ENCODE assay signal across 8 cellular contexts in genomic region chr1:204495078-204495753, GRCh38. TPM values are rescaled to one million over a fixed set of nuclear protein-coding genes. Genes with fewer than 3 reads are reported as not detected.
DNase-seq lines count a peak whose midpoint lies in the region; ATAC-seq and TF ChIP-seq lines count a peak whose summit lies in the region.

No MANE protein-coding gene starts in this region.

- POLR2A ChIA-PET in IMR-90 (lab: Charles Lee; ENCODE audit: unreplicated experiment), result no interaction called here

- H3K4me3 Mint-ChIP-seq in brain, result peak overlapping the region; percentile 93 to 98 (median 98)

- no peaks in the 10 kb centered on the region for H3K9me3 ChIP-seq in DND-41 (ENCODE audit: insufficient read depth, low read length, severe bottlenecking)
- peaks cover 5% of the 10 kb centered on the region for H3K9me3 ChIP-seq in IMR-90 (ENCODE audit: control insufficient read depth, insufficient read depth, low read length)
- H3K9me3 ChIP-seq in mononuclear cell (ENCODE audit: low read depth, low read length), result no peaks in the 10 kb centered on the region

- peaks cover 4% of the 10 kb centered on the region for H3K36me3 Mint-ChIP-seq in brain

- no CpG with 5 or more reads among the region's 17 CpGs for WGBS in IMR-90 (ENCODE audit: extremely low coverage in 2 of 2, insufficient read length in 1 of 2), 2 experiments

- peaks cover 14% of the 10 kb centered on the region; the same call in 1 of the 2 replicates for H4K20me1 ChIP-seq in DND-41 (ENCODE audit: insufficient read depth, low read length)
- H4K20me1 ChIP-seq in IMR-90 (ENCODE audit: insufficient read depth, low read length), result no peaks in the 10 kb centered on the region; the same call in 1 of the 2 replicates

- TF ChIP-seq CTCF in DND-41 (IDR thresholded peaks at IDR 0.05; ENCODE audit: borderline replicate concordance, extremely low read depth, low read length, poor library complexity, severe bottlenecking) (no peak), IMR-90 (conservative IDR thresholded peaks at IDR 0.05; ENCODE audit: low read depth, low read length) (no peak), brain (conservative IDR thresholded peaks at IDR 0.05) (no peak)

- H2AK9ac ChIP-seq in IMR-90 (replicated peaks; ENCODE audit: low read depth, low read length, poor library complexity), result peak overlapping the region; percentile 89

- peaks cover 40% of the 10 kb centered on the region for H3K79me2 ChIP-seq in DND-41 (ENCODE audit: insufficient read depth, low read length)

- no peak for TF ChIP-seq RAD21 in IMR-90 (IDR thresholded peaks at IDR 0.05; ENCODE audit: low read length)

- H3K4me3 ChIP-seq in DND-41 (ENCODE audit: low read depth in 1 of 2, low read length in 2 of 2) (peak overlapping the region; percentile 93 to 99), IMR-90 (ENCODE audit: insufficient read depth, low read depth, low read length) (peak overlapping the region; percentile 72), mononuclear cell (ENCODE audit: low read length) (peak overlapping the region; percentile 67)

- peak overlapping the region; percentile 73; the same call in 1 of the 2 replicates for H3K23ac ChIP-seq in IMR-90 (ENCODE audit: low read depth, low read length)

- H3K56ac ChIP-seq in IMR-90 (ENCODE audit: extremely low read depth, insufficient read depth, low read length), result no peak overlapping the region

- in situ Hi-C loops in IMR-90 (cut with MboI; ENCODE audit: low sequenced_read_pairs), result no loop called here

- peak overlapping the region; percentile 85 for H3K14ac ChIP-seq in IMR-90 (replicated peaks; ENCODE audit: low read depth, low read length)

- intact Hi-C loops in IMR-90 (cut with micrococcal nuclease), result no loop called here

- peaks cover 11% of the 10 kb centered on the region for H3K27me3 Mint-ChIP-seq in brain

- no peak overlapping the region for H4K5ac ChIP-seq in IMR-90 (ENCODE audit: low read depth, low read length)

- peak overlapping the region; percentile 91 for H2AFZ ChIP-seq in DND-41 (ENCODE audit: low read depth, low read length)
- H2AFZ ChIP-seq in IMR-90 (replicated peaks; ENCODE audit: low read length, poor library complexity), result peak overlapping the region; percentile 95

- peaks cover 0 to 3% of the 10 kb centered on the region in 2 experiments; a peak in 2 of 4 replicates for H3K79me1 ChIP-seq in IMR-90 (ENCODE audit: low read depth in 1 of 2, low read length in 2 of 2)

- H3K4me2 ChIP-seq in DND-41 (ENCODE audit: insufficient read depth, low read length) (peak overlapping the region; percentile 82), IMR-90 (ENCODE audit: low read depth, low read length) (peak overlapping the region; percentile 91)

- BruUV-seq in IMR-90 (replicated peaks; lab: Mats Ljungman, UMichigan), result no TSS peak

- ATAC-seq in DND-41 (ENCODE audit: insufficient read depth, low read depth) (peak; percentile 3; the same call in 1 of the 3 replicates), GM21447 (IDR thresholded peaks at IDR 0.05; ENCODE audit: unreplicated experiment) (peak; percentile 39), IMR-90 (ENCODE audit: low read depth) (no peak)

- H3K36me3 ChIP-seq in DND-41 (ENCODE audit: insufficient read depth, low read length) (peaks cover 2% of the 10 kb centered on the region), IMR-90 (ENCODE audit: control insufficient read depth, insufficient read depth, low read length) (no peaks in the 10 kb centered on the region)

- peaks cover 45% of the 10 kb centered on the region for H3K4me1 ChIP-seq in DND-41 (ENCODE audit: insufficient read depth, low read length)
- H3K4me1 ChIP-seq in IMR-90 (ENCODE audit: control insufficient read depth, insufficient read depth, low read length), result peaks cover 3% of the 10 kb centered on the region; the same call in 1 of the 2 replicates
- H3K4me1 ChIP-seq in mononuclear cell (ENCODE audit: insufficient read depth, low read length), result peaks cover 60% of the 10 kb centered on the region

- H3K27me3 ChIP-seq in DND-41 (ENCODE audit: insufficient read depth, low read length, poor library complexity) (no peaks in the 10 kb centered on the region), IMR-90 (ENCODE audit: control insufficient read depth, insufficient read depth, low read length) (peaks cover 24% of the 10 kb centered on the region; the same call in 1 of the 2 replicates), mononuclear cell (ENCODE audit: insufficient read depth, low read length) (peaks cover 2% of the 10 kb centered on the region)

- H3K4me1 Mint-ChIP-seq in brain, result peaks cover 44% of the 10 kb centered on the region

- H2BK5ac ChIP-seq in IMR-90 (ENCODE audit: low read depth, low read length, poor library complexity, severe bottlenecking), result no peak overlapping the region

- dilution Hi-C loops in IMR-90 (cut with HindIII; ENCODE audit: low sequenced_read_pairs, unreplicated experiment), result no loop called here

- DNase-seq in DND-41 (no peak), IMR-90 (no peak), middle frontal gyrus (ENCODE audit: extremely low spot score, low spot score) (no peak), SHP77 (lab: John Stamatoyannopoulos, UW) (no peak)
- no peak for DNase-seq in stimulated activated CD4-positive, alpha-beta T cell treated with anti-CD3 and anti-CD28 coated beads, Interleukin-15, amount 100 ng/mL, for 24 hours

- CTCF ChIA-PET in IMR-90 (lab: Yijun Ruan, JAX), result interaction anchor here (0.6 to 3.8 kb wide), 4 partner anchors 8 to 890 kb away, joined by 4 to 22 read pairs (median 14); no protein-coding TSS in a partner anchor

- H3K18ac ChIP-seq in IMR-90 (ENCODE audit: low read depth, low read length), result no peak overlapping the region

- no peak overlapping the region for H3K4ac ChIP-seq in IMR-90 (ENCODE audit: low read depth, low read length)

- peak overlapping the region; percentile 82 to 99 (median 95) for H3K27ac Mint-ChIP-seq in brain

- H4K91ac ChIP-seq in IMR-90 (ENCODE audit: insufficient read depth, low read depth, low read length), result no peak overlapping the region

- H2AK5ac ChIP-seq in IMR-90 (ENCODE audit: low read depth, low read length), result no peak overlapping the region

- H4K8ac ChIP-seq in IMR-90 (ENCODE audit: low read depth in 2 of 2, low read length in 2 of 2), result no peak overlapping the region; a peak in 1 of 4 replicates

- 0 out of 3 replicates have a peak overlapping the region, but pooled peaks have one; percentile 15 for H2BK15ac ChIP-seq in IMR-90 (ENCODE audit: low read depth, low read length)

- H2BK120ac ChIP-seq in IMR-90 (ENCODE audit: low read depth, low read length), result no peak overlapping the region

- H3K9me3 Mint-ChIP-seq in brain, result peaks cover 0 to 2% (median 0%) of the 10 kb centered on the region in 5 experiments

- H3K9ac ChIP-seq in DND-41 (ENCODE audit: low read depth, low read length) (peak overlapping the region; percentile 87), IMR-90 (ENCODE audit: low read depth, low read length) (peak overlapping the region; percentile 61)

- peak overlapping the region; percentile 57; the same call in 1 of the 2 replicates for H2BK20ac ChIP-seq in IMR-90 (ENCODE audit: low read depth, low read length)

- H3K27ac ChIP-seq in DND-41 (ENCODE audit: low read length) (peak overlapping the region; percentile 84), IMR-90 (ENCODE audit: insufficient read depth, low read length) (0 out of 2 replicates have a peak overlapping the region, but pooled peaks have one; percentile 16)

- TF ChIP-seq POLR2A in IMR-90 (IDR thresholded peaks at IDR 0.05; ENCODE audit: low read depth, low read length), result no peak

- H3K9me1 ChIP-seq in IMR-90 (ENCODE audit: insufficient read depth, low read length), result no peaks in the 10 kb centered on the region; the same call in 1 of the 2 replicates

TF ChIP-seq in IMR-90, 13 proteins besides CTCF, POLR2A, EP300 and RAD21 (continues in another document):
- TF ChIP-seq CEBPB (IDR thresholded peaks at IDR 0.05; ENCODE audit: low read depth, low read length) (no peak), RCOR1 (IDR thresholded peaks at IDR 0.05; ENCODE audit: insufficient replicate concordance, low read length) (no peak), MAFK (IDR thresholded peaks at IDR 0.05; ENCODE audit: low read depth, low read length) (no peak), RFX5 (IDR thresholded peaks at IDR 0.05; ENCODE audit: low read depth, low read length) (no peak), CHD1 (IDR thresholded peaks at IDR 0.05; ENCODE audit: low read depth, low read length) (no peak), ELK1 (IDR thresholded peaks at IDR 0.05; ENCODE audit: borderline replicate concordance, low read depth, low read length) (no peak), MAZ (IDR thresholded peaks at IDR 0.05; ENCODE audit: borderline replicate concordance, low read depth, low read length) (no peak), BHLHE40 (IDR thresholded peaks at IDR 0.05; ENCODE audit: low read depth, low read length) (no peak), SMC3 (IDR thresholded peaks at IDR 0.05; ENCODE audit: low read depth, low read length) (no peak), USF2 (IDR thresholded peaks at IDR 0.05; ENCODE audit: low read depth, low read length) (no peak)

RNA-seq across cellular contexts. Expression of gene PIK3C2B, which starts 0.6 kb away (rescaled TPM):
- total RNA-seq in IMR-90 (2012; rRNA removed) (1.1 and 2.8 TPM in 2 replicates), mononuclear cell (18.1 TPM)
- polyA plus RNA-seq in IMR-90 (2012; rRNA removed) (2.9 and 4.3 TPM in 2 replicates), brain (ENCODE audit: insufficient read depth, low read depth, low replicate concordance) (15.6 TPM)
- 1.6 and 3.2 TPM in 2 replicates for polyA plus RNA-seq in IMR-90 (2012; cell fraction: cytosol; rRNA removed)
- 5.1 and 6.9 TPM in 2 replicates for polyA plus RNA-seq in IMR-90 (2012; cell fraction: nucleus; rRNA removed; ENCODE audit: low replicate concordance)

RNA-seq across cellular contexts. Expression of gene MDM4, which starts 21.0 kb away (rescaled TPM):
- total RNA-seq in IMR-90 (2012; rRNA removed), result 19.2 and 20.1 TPM in 2 replicates
- polyA plus RNA-seq in IMR-90 (2012; rRNA removed), result 3.7 and 7.4 TPM in 2 replicates
- polyA plus RNA-seq in IMR-90 (2012; cell fraction: cytosol; rRNA removed), result 0.76 and 1.6 TPM in 2 replicates
- 9.4 and 42.7 TPM in 2 replicates for polyA plus RNA-seq in IMR-90 (2012; cell fraction: nucleus; rRNA removed; ENCODE audit: low replicate concordance)
- 2.1 TPM for polyA plus RNA-seq in brain (ENCODE audit: insufficient read depth, low read depth, low replicate concordance)
- 169 TPM for total RNA-seq in mononuclear cell
